In genomic region chr1:30902653-30903290, GRCh38 we compare ENCODE assay signal across 1 cellular context.
TF ChIP-seq lines count a peak whose summit lies in the region.

No MANE protein-coding gene starts in this region.

TF ChIP-seq in endothelial cell of umbilical vein, 7 proteins besides CTCF, POLR2A, EP300 and RAD21:
- TF ChIP-seq EZH2 (IDR thresholded peaks at IDR 0.05; ENCODE audit: borderline replicate concordance, low read depth, low read length, severe bottlenecking) = no peak
- TF ChIP-seq JUN (IDR thresholded peaks at IDR 0.05; ENCODE audit: borderline replicate concordance, insufficient read depth, insufficient read length, low read depth) = no peak
- no peak for TF ChIP-seq FOS (IDR thresholded peaks at IDR 0.05; ENCODE audit: borderline replicate concordance, insufficient read depth, low read length)
- TF ChIP-seq POLR2AphosphoS5 (IDR thresholded peaks at IDR 0.05; ENCODE audit: insufficient read depth, low read depth, low read length) = no peak
